Comparison of ENCODE assay signal across 23 cellular contexts in the genomic region with DNA sequence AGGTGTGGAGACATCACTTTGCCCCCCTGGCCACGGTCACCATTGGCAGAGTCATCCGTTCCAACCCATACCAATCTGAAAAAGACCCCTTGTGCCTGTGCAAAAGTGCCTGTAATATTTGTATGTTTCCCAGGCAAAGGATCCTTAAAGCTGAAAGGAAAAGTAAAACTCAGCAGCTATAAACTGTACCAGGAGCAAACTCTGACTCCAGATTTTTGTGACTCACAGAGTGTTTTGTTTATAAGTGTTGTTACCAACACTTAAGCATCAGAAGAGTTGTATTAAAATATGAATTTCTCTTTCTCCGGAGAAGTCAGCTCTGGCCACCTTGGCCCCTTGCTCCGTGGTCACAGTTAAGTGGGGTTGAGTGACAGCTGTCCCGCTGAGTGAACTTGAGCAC.
"Had no signal": no experiment of that assay in that cellular context is flagged by ENCODE, and none has a peak within 500 bp of the region (broad histone marks: within the 10 kb centered on the region; RNA-seq: fewer than 3 reads in every experiment).

No MANE protein-coding gene starts in this region.

- H3K4me1 ChIP-seq: prostate gland, stomach, testis, tibial artery, upper lobe of right lung had no signal

- H3K27ac ChIP-seq: left ventricle myocardium inferior, ovary, prostate gland, stomach, testis, tibial artery, upper lobe of right lung had no signal

- H3K36me3 ChIP-seq: left ventricle myocardium inferior, ovary, prostate gland, stomach, tibial artery, upper lobe of right lung had no signal

- H3K4me3 ChIP-seq: left ventricle myocardium inferior, ovary, prostate gland, skin epidermis, stomach, testis, tibial artery, upper lobe of right lung had no signal

- DNase-seq: hypothalamus; immature natural killer cell; kidney; left colon; left ventricle myocardium inferior; naive thymus-derived CD8-positive, alpha-beta T cell; ovary; retina; right cardiac atrium; stimulated activated CD4-positive, alpha-beta T cell treated with anti-CD3 and anti-CD28 coated beads, Interleukin-12 subunit alpha, Interleukin-12 subunit beta, amount 100 ng/mL, for 4 hours; stimulated activated CD4-positive, alpha-beta T cell treated with anti-CD3 and anti-CD28 coated beads, Interleukin-15, amount 100 ng/mL, for 24 hours; stimulated activated CD4-positive, alpha-beta T cell treated with anti-CD3 and anti-CD28 coated beads, Interleukin-2, amount 100 ng/mL, for 24 hours; stimulated activated CD4-positive, alpha-beta T cell treated with anti-CD3 and anti-CD28 coated beads, Interleukin-4, amount 100 ng/mL, for 1 hour; stimulated activated naive B cell treated with anti-CD40 and anti-IgM and Interleukin-4, amounts not matched to agents 10 μg/mL and 1 μg/mL and 100 μg/mL, for 72 hours; stimulated activated naive CD8-positive, alpha-beta T cell treated with anti-CD3 and anti-CD28 coated beads, Interleukin-15, Interleukin-2, amounts not matched to agents 100 U/mL and 50 U/mL, for 24 hours; stomach; testis; tibial artery; trophoblast cell; upper lobe of right lung had no signal

- H3K27me3 ChIP-seq: ovary, stomach, testis had no signal

- ATAC-seq: left colon; naive thymus-derived CD8-positive, alpha-beta T cell; right cardiac atrium; sciatic nerve; stimulated activated naive B cell treated with anti-CD40 and anti-IgM and Interleukin-4, amounts not matched to agents 10 μg/mL and 1 μg/mL and 100 μg/mL, for 72 hours; stimulated activated naive CD8-positive, alpha-beta T cell treated with anti-CD3 and anti-CD28 coated beads, Interleukin-15, Interleukin-2, amounts not matched to agents 100 U/mL and 50 U/mL, for 24 hours; upper lobe of right lung had no signal

- H3K9me3 ChIP-seq: left ventricle myocardium inferior, ovary, prostate gland, stomach, testis, tibial artery, upper lobe of right lung had no signal
